Comparison of ENCODE assay signal across 8 cellular contexts in genomic region chr12:91355150-91356006, GRCh38.
DNase-seq lines count a peak whose midpoint lies in the region; ATAC-seq and TF ChIP-seq lines count a peak whose summit lies in the region.

No MANE protein-coding gene starts in this region.

- TF ChIP-seq CTCF in Panc1 (IDR thresholded peaks at IDR 0.05) = peak; percentile 87

- BruUV-seq in Panc1 (replicated peaks; lab: Mats Ljungman, UMichigan) = no TSS peak

- CTCF ChIA-PET in Panc1 (lab: Charles Lee) = interaction anchor here (0.5 kb wide), 1 partner anchor 396 kb away, joined by 3 read pairs; no protein-coding TSS in a partner anchor

- H3K36me3 Mint-ChIP-seq in activated naive CD8-positive, alpha-beta T cell treated with anti-CD3 and anti-CD28 coated beads, Interleukin-2, amount 10 ng/mL, durations not matched to agents 7 days and 5 days = no peaks in the 10 kb centered on the region

- H3K9me3 ChIP-seq in Panc1 (ENCODE audit: control insufficient read depth, insufficient read depth, low read depth, low read length) = no peaks in the 10 kb centered on the region

- in situ Hi-C loops in Panc1 (cut with HindIII; ENCODE audit: low pct_unique_long_range_greater_than_20kb, low sequenced_read_pairs) = no loop called here

- DNase-seq in GM03348 (ENCODE audit: low spot score) (peak; percentile 74), HuH-7 (ENCODE audit: low spot score) (peak; percentile 32), Panc1 (ENCODE audit: low read depth, low spot score) (peak; percentile 50), Right ventricle myocardium superior (peak; percentile 67), posterior cingulate gyrus (peak; percentile 20 to 94 (median 71))
- DNase-seq in activated naive CD8-positive, alpha-beta T cell treated with anti-CD3 and anti-CD28 coated beads, Interleukin-2, amount 10 ng/mL, durations not matched to agents 7 days and 5 days = peak; percentile 38

- H3K36me3 ChIP-seq in Panc1 (ENCODE audit: control insufficient read depth, insufficient read depth, low read length) = no peaks in the 10 kb centered on the region

- POLR2A ChIA-PET in Panc1 (lab: Charles Lee) = interaction anchor here (0.5 kb wide), 1 partner anchor 1301 kb away, joined by 4 read pairs; no protein-coding TSS in a partner anchor
- POLR2A ChIA-PET in activated naive CD8-positive, alpha-beta T cell treated with anti-CD3 and anti-CD28 coated beads, Interleukin-2, amount 10 ng/mL, durations not matched to agents 7 days and 5 days (lab: Charles Lee) = no interaction called here

- H3K27me3 Mint-ChIP-seq in activated naive CD8-positive, alpha-beta T cell treated with anti-CD3 and anti-CD28 coated beads, Interleukin-2, amount 10 ng/mL, durations not matched to agents 7 days and 5 days = peaks cover 14% of the 10 kb centered on the region

- H3K9me3 Mint-ChIP-seq in activated naive CD8-positive, alpha-beta T cell treated with anti-CD3 and anti-CD28 coated beads, Interleukin-2, amount 10 ng/mL, durations not matched to agents 7 days and 5 days = no peaks in the 10 kb centered on the region

- intact Hi-C loops in Panc1 (cut with micrococcal nuclease; ENCODE audit: unreplicated experiment) (loop anchor here (2.0 kb wide), 1 partner anchor 377 kb away; no protein-coding TSS in a partner anchor), Right ventricle myocardium superior (cut with DNase I) (loop anchor here (10.0 kb wide), 1 partner anchor 381 kb away; no protein-coding TSS in a partner anchor), posterior cingulate gyrus (cut with DNase I) (loop anchor here (5.0 to 10.0 kb wide), 2 partner anchors 181 to 378 kb away; no protein-coding TSS in a partner anchor)

- no peak overlapping the region for H3K4me3 Mint-ChIP-seq in activated naive CD8-positive, alpha-beta T cell treated with anti-CD3 and anti-CD28 coated beads, Interleukin-2, amount 10 ng/mL, durations not matched to agents 7 days and 5 days

- peak; percentile 94 for ATAC-seq in GM21619 (IDR thresholded peaks at IDR 0.05; ENCODE audit: unreplicated experiment)
- ATAC-seq in Panc1 = peak; percentile 93
- peak; percentile 84 for ATAC-seq in activated naive CD8-positive, alpha-beta T cell treated with anti-CD3 and anti-CD28 coated beads, Interleukin-2, amount 10 ng/mL, durations not matched to agents 7 days and 5 days (ENCODE audit: low read depth)
- ATAC-seq in Right ventricle myocardium superior (ENCODE audit: poor library complexity) = peak; percentile 98
- no peak for ATAC-seq in HG03097 (IDR thresholded peaks at IDR 0.05; ENCODE audit: low FRiP score, unreplicated experiment)

- no peaks in the 10 kb centered on the region for H3K4me1 Mint-ChIP-seq in activated naive CD8-positive, alpha-beta T cell treated with anti-CD3 and anti-CD28 coated beads, Interleukin-2, amount 10 ng/mL, durations not matched to agents 7 days and 5 days

- no peak overlapping the region for H3K4me3 ChIP-seq in Panc1 (ENCODE audit: low read depth in 2 of 2, low read length in 2 of 2)

- H3K27me3 ChIP-seq in Panc1 (ENCODE audit: control insufficient read depth, insufficient read depth, low read length) = peaks cover 5% of the 10 kb centered on the region; the same call in 1 of the 2 replicates

- no peak overlapping the region for H3K27ac Mint-ChIP-seq in activated naive CD8-positive, alpha-beta T cell treated with anti-CD3 and anti-CD28 coated beads, Interleukin-2, amount 10 ng/mL, durations not matched to agents 7 days and 5 days

- H3K27ac ChIP-seq in Panc1 (ENCODE audit: low read length) = no peak overlapping the region

- no peaks in the 10 kb centered on the region for H3K4me1 ChIP-seq in Panc1 (ENCODE audit: control insufficient read depth, insufficient read depth, low read length)
